ENCODE assay signal across 9 cellular contexts in genomic region chr6:116101298-116101718, GRCh38. TPM values are rescaled to one million over a fixed set of nuclear protein-coding genes. Genes with fewer than 3 reads are reported as not detected.
A peak's percentile ranks its signal among the peaks of the same experiment; 100 is the strongest.
DNase-seq lines count a peak whose midpoint lies in the region; ATAC-seq and TF ChIP-seq lines count a peak whose summit lies in the region.
"Had no signal": no experiment of that assay in that cellular context is flagged by ENCODE, and none has a peak within 500 bp of the region (broad histone marks: within the 10 kb centered on the region; RNA-seq: fewer than 3 reads in every experiment).

No MANE protein-coding gene starts in this region.

- peak overlapping the region; percentile 53; the same call in 1 of the 2 replicates for H3K27ac ChIP-seq in SJSA1
- peak overlapping the region; percentile 39 for H3K27ac ChIP-seq in osteoblast (ENCODE audit: low read depth, low read length)

- ATAC-seq in GM21723 (IDR thresholded peaks at IDR 0.05; ENCODE audit: unreplicated experiment): no peak

- peak overlapping the region; percentile 98 for H2AFZ ChIP-seq in osteoblast (ENCODE audit: low read length)

- peaks cover 4% of the 10 kb centered on the region; the same call in 1 of the 2 replicates for H3K36me3 ChIP-seq in SJSA1
- H3K36me3 ChIP-seq in osteoblast (ENCODE audit: insufficient read depth, low read length): no peaks in the 10 kb centered on the region

- H3K9me3 Mint-ChIP-seq in endothelial cell (ENCODE audit: unreplicated experiment): peaks cover 4% of the 10 kb centered on the region

- no peaks in the 10 kb centered on the region; the same call in 1 of the 2 replicates for H3K9me3 ChIP-seq in SJSA1 (replicated peaks)
- H3K9me3 ChIP-seq in osteoblast (ENCODE audit: low read depth, low read length): no peaks in the 10 kb centered on the region

- H3K27ac Mint-ChIP-seq in endothelial cell (ENCODE audit: unreplicated experiment): peak overlapping the region; percentile 79

- peak overlapping the region; percentile 95 for H3K4me3 Mint-ChIP-seq in endothelial cell (ENCODE audit: unreplicated experiment)

- H3K4me2 ChIP-seq in osteoblast (ENCODE audit: insufficient read depth, low read length): peak overlapping the region; percentile 97

- H3K27me3 ChIP-seq in SJSA1 (replicated peaks) (no peaks in the 10 kb centered on the region), osteoblast (ENCODE audit: insufficient read depth, low read length) (no peaks in the 10 kb centered on the region)

- H4K20me1 ChIP-seq in osteoblast (ENCODE audit: insufficient read depth, low read length): no peaks in the 10 kb centered on the region

- H3K79me2 ChIP-seq in osteoblast (ENCODE audit: insufficient read depth, low read length): peaks cover 12% of the 10 kb centered on the region

- no peak for DNase-seq in GM12865 (ENCODE audit: low read depth)
- DNase-seq in SJSA1 (ENCODE audit: low read depth in 1 of 2, low spot score in 2 of 2): no peak
- no peak for DNase-seq in endothelial cell (ENCODE audit: low spot score)
- DNase-seq in osteoblast (ENCODE audit: insufficient read length, low spot score, missing footprints): peak; percentile 75
- no peak for DNase-seq in activated gamma-delta T cell (lab: John Stamatoyannopoulos, UW)
- no peak for DNase-seq in DMS53 treated with DMSO at 0.1 percent for 48 hours (lab: John Stamatoyannopoulos, UW; ENCODE audit: unreplicated experiment)
- DNase-seq in NOMO-1 treated with DMSO at 0.1 percent for 48 hours (lab: John Stamatoyannopoulos, UW; ENCODE audit: unreplicated experiment): no peak

- H3K4me1 Mint-ChIP-seq in endothelial cell (ENCODE audit: unreplicated experiment): peaks cover 30% of the 10 kb centered on the region

- H3K4me3 ChIP-seq in GM12865 (ENCODE audit: low read depth, low read length): peak overlapping the region; percentile 49
- H3K4me3 ChIP-seq in SJSA1: peak overlapping the region; percentile 77
- peak overlapping the region; percentile 87 for H3K4me3 ChIP-seq in osteoblast (ENCODE audit: insufficient read depth, low read length)

- H3K4me1 ChIP-seq in SJSA1 (replicated peaks) (peaks cover 7% of the 10 kb centered on the region), osteoblast (ENCODE audit: insufficient read depth, low read length) (peaks cover 9% of the 10 kb centered on the region)

- TF ChIP-seq CTCF in GM12865 (IDR thresholded peaks at IDR 0.05; ENCODE audit: insufficient read depth, low read depth, low read length, missing control alignments) (no peak), endothelial cell (IDR thresholded peaks at IDR 0.05; ENCODE audit: unreplicated experiment) (no peak), osteoblast (IDR thresholded peaks at IDR 0.05; ENCODE audit: extremely low read depth, low read depth, low read length) (no peak)

- no peaks in the 10 kb centered on the region for H3K36me3 Mint-ChIP-seq in endothelial cell (ENCODE audit: low read depth, unreplicated experiment)

- peaks cover under 1% of the 10 kb centered on the region for H3K27me3 Mint-ChIP-seq in endothelial cell (ENCODE audit: unreplicated experiment)

RNA-seq across cellular contexts. Expression of gene NT5DC1, which starts 0.7 kb away (rescaled TPM):
- 10.0 and 13.2 TPM in 2 replicates for total RNA-seq in SJSA1 (2014; rRNA removed; shearing (Covaris generic))
- total RNA-seq in endothelial cell (ENCODE audit: unreplicated experiment) (33.9 TPM), osteoblast (7.2 and 13.6 TPM in 2 replicates)

RNA-seq across cellular contexts. Expression of gene COL10A1, which starts 24.6 kb away (rescaled TPM):
- total RNA-seq in SJSA1 (2014; rRNA removed; shearing (Covaris generic)): 0.32 TPM in 1 of 2 replicates, not detected in the other
- total RNA-seq in endothelial cell (ENCODE audit: unreplicated experiment) (not detected), osteoblast (36.2 and 83.7 TPM in 2 replicates)
- total RNA-seq: T-helper 1 cell treated with Interleukin-12 subunit alpha and Interleukin-12 subunit beta and Interleukin-4 antibody, amounts not matched to agents 30 ng/mL and 1 ng/mL, for 36 hours had no signal

RNA-seq across cellular contexts. Expression of gene FRK, which starts 40.6 kb away (rescaled TPM):
- total RNA-seq in SJSA1 (2014; rRNA removed; shearing (Covaris generic)): 0.66 and 0.91 TPM in 2 replicates
- total RNA-seq in endothelial cell (ENCODE audit: unreplicated experiment) (0.08 TPM), osteoblast (1.1 and 1.2 TPM in 2 replicates)

Comparison
In these comparisons a context has a peak if more than half of its experiments do, and no peak if none do; other contexts are left out.
1. RNA of gene COL10A1, which starts 24.6 kb away (total RNA-seq): 36.2 to 83.7 TPM in osteoblast; 0.32 TPM in SJSA1 and not detected in endothelial cell (single experiment); every median in the first group is over 10 times any median in the second.
2. Peak in every context shown above with its lines, with median percentiles within 50 percentile points of each other: H3K4me3 ChIP-seq.